In genomic region chr3:30597769-30598134, GRCh38 we compare ENCODE assay signal across 17 cellular contexts. TPM values are rescaled to one million over a fixed set of nuclear protein-coding genes. Genes with fewer than 3 reads are reported as not detected.
A peak's percentile ranks its signal among the peaks of the same experiment; 100 is the strongest.
DNase-seq lines count a peak whose midpoint lies in the region; ATAC-seq, FAIRE-seq and TF ChIP-seq lines count a peak whose summit lies in the region.
"Had no signal": no experiment of that assay in that cellular context is flagged by ENCODE, and none has a peak within 500 bp of the region (broad histone marks: within the 10 kb centered on the region; RNA-seq: fewer than 3 reads in every experiment).

No MANE protein-coding gene starts in this region.

- H3K4me2 ChIP-seq in A549 (peak overlapping the region; percentile 64), OCI-LY3 (ENCODE audit: low read length) (peak overlapping the region; percentile 40)

- TF ChIP-seq POLR2A in A549 (IDR thresholded peaks at IDR 0.05; ENCODE audit: low read length) = no peak

- no peak for TF ChIP-seq EP300 in A549 (IDR thresholded peaks at IDR 0.05)

- intact Hi-C loops in pancreas (cut with DNase I) = no loop called here
- intact Hi-C loops in activated CD8-positive, alpha-beta T cell treated with anti-CD3 and anti-CD28 coated beads for 36 hours (cut with micrococcal nuclease) = no loop called here

- no peak overlapping the region for H3K27ac Mint-ChIP-seq in activated CD8-positive, alpha-beta T cell treated with anti-CD3 and anti-CD28 coated beads for 36 hours
- H3K27ac Mint-ChIP-seq: CD8-positive, alpha-beta T cell; stimulated activated effector memory CD8-positive, alpha-beta T cell treated with anti-CD3 and anti-CD28 coated beads, Interleukin-12 subunit alpha, Interleukin-12 subunit beta, amount 100 ng/mL, for 72 hours had no signal

- H4K20me1 ChIP-seq in OCI-LY3 (ENCODE audit: insufficient read depth, low read length) = no peaks in the 10 kb centered on the region

- H3K4me1 ChIP-seq in A549 = peaks cover 34% of the 10 kb centered on the region
- peaks cover 49% of the 10 kb centered on the region for H3K4me1 ChIP-seq in OCI-LY3 (ENCODE audit: low read length)
- peaks cover 20 to 31% (median 29%) of the 10 kb centered on the region in 3 donors for H3K4me1 ChIP-seq in pancreas

- peak; percentile 57 to 60 for ATAC-seq in A549
- ATAC-seq in pancreas = peak in 3 of 4 donors; percentile 8 to 29 (median 14)
- ATAC-seq in GM19324 (IDR thresholded peaks at IDR 0.05; ENCODE audit: low FRiP score, unreplicated experiment) = no peak
- no peak for ATAC-seq in activated CD8-positive, alpha-beta T cell treated with anti-CD3 and anti-CD28 coated beads for 36 hours
- ATAC-seq: activated CD4-positive, CD25-positive, alpha-beta regulatory T cell treated with anti-CD3 and anti-CD28 coated beads, Interleukin-2, amount 50 U/mL, for 24 hours; CD8-positive, alpha-beta T cell; naive thymus-derived CD8-positive, alpha-beta T cell; stimulated activated effector memory CD8-positive, alpha-beta T cell treated with anti-CD3 and anti-CD28 coated beads, Interleukin-12 subunit alpha, Interleukin-12 subunit beta, amount 100 ng/mL, for 72 hours had no signal

- FAIRE-seq in A549 (lab: Jason Lieb, UNC) = no peak
- no peak for FAIRE-seq in pancreas (lab: Jason Lieb, UNC)

- H3K4me3 Mint-ChIP-seq in activated CD8-positive, alpha-beta T cell treated with anti-CD3 and anti-CD28 coated beads for 36 hours = no peak overlapping the region
- H3K4me3 Mint-ChIP-seq: CD8-positive, alpha-beta T cell; stimulated activated effector memory CD8-positive, alpha-beta T cell treated with anti-CD3 and anti-CD28 coated beads, Interleukin-12 subunit alpha, Interleukin-12 subunit beta, amount 100 ng/mL, for 72 hours had no signal

- TF ChIP-seq RAD21 in A549 (conservative IDR thresholded peaks at IDR 0.05 in 1 of 2, IDR thresholded peaks at IDR 0.05 in 1 of 2) = no peak

- no peaks in the 10 kb centered on the region for H3K79me2 ChIP-seq in OCI-LY3 (ENCODE audit: low read length)

- DNase-seq in A549 (ENCODE audit: low read depth in 1 of 2, low spot score in 1 of 2) = no peak
- no peak for DNase-seq in epithelial cell of prostate (ENCODE audit: low read depth, low spot score)
- no peak for DNase-seq in pancreas
- no peak for DNase-seq in mesenteric fat pad (ENCODE audit: low spot score)
- no peak for DNase-seq in activated CD8-positive, alpha-beta T cell treated with anti-CD3 and anti-CD28 coated beads for 36 hours
- no peak for DNase-seq in cerebellum (ENCODE audit: low spot score)
- DNase-seq: activated effector memory CD4-positive, alpha-beta T cell treated with Interleukin-2 at 50 U/mL for 16 hours; amygdala; CD8-positive, alpha-beta T cell; naive thymus-derived CD8-positive, alpha-beta T cell; NCI-H1436 treated with DMSO at 0.1 percent for 48 hours; posterior cingulate gyrus; stimulated activated CD4-positive, alpha-beta T cell treated with anti-CD3 and anti-CD28 coated beads, Interleukin-12 subunit alpha, Interleukin-12 subunit beta, amount 100 ng/mL, for 4 hours had no signal

- H3K4me1 Mint-ChIP-seq in activated CD8-positive, alpha-beta T cell treated with anti-CD3 and anti-CD28 coated beads for 36 hours (ENCODE audit: low read depth) = peaks cover 45% of the 10 kb centered on the region

- no peaks in the 10 kb centered on the region for H3K27me3 ChIP-seq in OCI-LY3 (ENCODE audit: low read depth, low read length)
- H3K27me3 ChIP-seq in pancreas = no peaks in the 10 kb centered on the region

- H3K27ac ChIP-seq in A549 (peak overlapping the region; percentile 84 to 89), OCI-LY3 (ENCODE audit: low read length) (no peak overlapping the region), epithelial cell of prostate (peak overlapping the region; percentile 84), pancreas (peak overlapping the region; percentile 50 to 86 (median 72))

- peaks cover 8% of the 10 kb centered on the region for H3K36me3 Mint-ChIP-seq in activated CD8-positive, alpha-beta T cell treated with anti-CD3 and anti-CD28 coated beads for 36 hours (ENCODE audit: low read depth)
- H3K36me3 Mint-ChIP-seq: stimulated activated effector memory CD8-positive, alpha-beta T cell treated with anti-CD3 and anti-CD28 coated beads, Interleukin-12 subunit alpha, Interleukin-12 subunit beta, amount 100 ng/mL, for 72 hours had no signal

- H3K27me3 Mint-ChIP-seq in activated CD8-positive, alpha-beta T cell treated with anti-CD3 and anti-CD28 coated beads for 36 hours = no peaks in the 10 kb centered on the region
- H3K27me3 Mint-ChIP-seq: naive thymus-derived CD8-positive, alpha-beta T cell had no signal

- no peak overlapping the region for H3K4me3 ChIP-seq in A549
- H3K4me3 ChIP-seq in OCI-LY3 (ENCODE audit: low read length) = no peak overlapping the region
- no peak overlapping the region for H3K4me3 ChIP-seq in pancreas

- H3K9ac ChIP-seq in OCI-LY3 (ENCODE audit: low read length) = no peak overlapping the region

- peaks cover 10% of the 10 kb centered on the region for H3K9me3 Mint-ChIP-seq in activated CD8-positive, alpha-beta T cell treated with anti-CD3 and anti-CD28 coated beads for 36 hours
- H3K9me3 Mint-ChIP-seq: stimulated activated effector memory CD8-positive, alpha-beta T cell treated with anti-CD3 and anti-CD28 coated beads, Interleukin-12 subunit alpha, Interleukin-12 subunit beta, amount 100 ng/mL, for 72 hours had no signal

- no peak for TF ChIP-seq CTCF in A549 (IDR thresholded peaks at IDR 0.05)
- TF ChIP-seq CTCF in OCI-LY3 (IDR thresholded peaks at IDR 0.05; ENCODE audit: low read depth, low read length) = no peak
- no peak for TF ChIP-seq CTCF in pancreas (IDR thresholded peaks at IDR 0.05)
- no peak for TF ChIP-seq CTCF in activated CD8-positive, alpha-beta T cell treated with anti-CD3 and anti-CD28 coated beads for 36 hours (IDR thresholded peaks at IDR 0.05)

- H3K9me3 ChIP-seq in A549 = peaks cover 11% of the 10 kb centered on the region
- no peaks in the 10 kb centered on the region for H3K9me3 ChIP-seq in OCI-LY3 (ENCODE audit: insufficient read depth, low read length)
- no peaks in the 10 kb centered on the region for H3K9me3 ChIP-seq in pancreas

- POLR2A ChIA-PET in A549 (lab: Yijun Ruan, JAX) = interaction anchor here (0.7 to 2.4 kb wide), 2 partner anchors 8 to 36 kb away, joined by 3 to 9 read pairs; partner anchors contain the start of gene TGFBR2
- POLR2A ChIA-PET in activated CD8-positive, alpha-beta T cell treated with anti-CD3 and anti-CD28 coated beads for 36 hours (lab: Charles Lee) = interaction anchor here (1.1 kb wide), 1 partner anchor 8 kb away, joined by 3 read pairs; the partner anchor contains the start of gene TGFBR2

- no peak overlapping the region for H2AFZ ChIP-seq in OCI-LY3 (ENCODE audit: low read depth, low read length)

- CTCF ChIA-PET in A549 (lab: Yijun Ruan, JAX) = interaction anchor here (1.6 kb wide), 1 partner anchor 95 kb away, joined by 3 read pairs; no protein-coding TSS in a partner anchor
- CTCF ChIA-PET in activated CD8-positive, alpha-beta T cell treated with anti-CD3 and anti-CD28 coated beads for 36 hours (lab: Charles Lee) = no interaction called here

- H3K36me3 ChIP-seq in OCI-LY3 (replicated peaks; ENCODE audit: low read depth, low read length) (no peaks in the 10 kb centered on the region), pancreas (no peaks in the 10 kb centered on the region)

TF ChIP-seq in A549, 52 proteins besides CTCF, POLR2A, EP300 and RAD21:
- 0 out of 2 replicates have a peak, but pooled peaks have one; percentile 17 for TF ChIP-seq EHF (CRISPR knock-in tag; IDR thresholded peaks at IDR 0.05)
- no peak for TF ChIP-seq NPAS2 (CRISPR knock-in tag; IDR thresholded peaks at IDR 0.05; ENCODE audit: borderline replicate concordance)

RNA-seq across cellular contexts. Expression of gene TGFBR2, which starts 8.6 kb away (rescaled TPM):
- polyA plus RNA-seq in A549 (2011; rRNA removed) = 97.4 and 119 TPM in 2 replicates
- polyA plus RNA-seq in A549 (2012; cell fraction: cytosol; rRNA removed) = 21.5 and 26.8 TPM in 2 replicates
- 20.0 and 20.1 TPM in 2 replicates for polyA plus RNA-seq in A549 (2012; cell fraction: nucleus; rRNA removed)
- polyA plus RNA-seq in A549 (2017; fragmentation: RNase III; extraction: RNeasy Plus Mini Kit Qiagen cat#74134 plus additional on column Dnase treatment) = 47.0 to 57.8 TPM (median 48.5 TPM) in 3 replicates
- 103 and 115 TPM in 2 replicates for polyA minus RNA-seq in A549 (2011; rRNA and poly(A)+ RNA removed)
- 10 to 100 TPM; 27.6 to 60.8 (median 36.8) TPM for total RNA-seq in pancreas
- 10 to 100 TPM in 1 of 2 donors, 1 to 10 TPM in 1; 9.0 to 28.6 TPM for polyA plus RNA-seq in pancreas
- 372 TPM for total RNA-seq in mesenteric fat pad
- 10 to 100 TPM; 49.1 to 50.0 TPM for total RNA-seq in activated CD8-positive, alpha-beta T cell treated with anti-CD3 and anti-CD28 coated beads for 36 hours
- 12.1 TPM for total RNA-seq in cerebellum

Comparison
In these comparisons a context has a peak if more than half of its experiments do, and no peak if none do; other contexts are left out.
1. ATAC-seq: peak in A549 (2 of 2) and pancreas (3 of 4); none in GM19324 (single experiment) and activated CD8-positive, alpha-beta T cell treated with anti-CD3 and anti-CD28 coated beads for 36 hours (single experiment).